ENCODE assay signal across 24 cellular contexts in the genomic region with DNA sequence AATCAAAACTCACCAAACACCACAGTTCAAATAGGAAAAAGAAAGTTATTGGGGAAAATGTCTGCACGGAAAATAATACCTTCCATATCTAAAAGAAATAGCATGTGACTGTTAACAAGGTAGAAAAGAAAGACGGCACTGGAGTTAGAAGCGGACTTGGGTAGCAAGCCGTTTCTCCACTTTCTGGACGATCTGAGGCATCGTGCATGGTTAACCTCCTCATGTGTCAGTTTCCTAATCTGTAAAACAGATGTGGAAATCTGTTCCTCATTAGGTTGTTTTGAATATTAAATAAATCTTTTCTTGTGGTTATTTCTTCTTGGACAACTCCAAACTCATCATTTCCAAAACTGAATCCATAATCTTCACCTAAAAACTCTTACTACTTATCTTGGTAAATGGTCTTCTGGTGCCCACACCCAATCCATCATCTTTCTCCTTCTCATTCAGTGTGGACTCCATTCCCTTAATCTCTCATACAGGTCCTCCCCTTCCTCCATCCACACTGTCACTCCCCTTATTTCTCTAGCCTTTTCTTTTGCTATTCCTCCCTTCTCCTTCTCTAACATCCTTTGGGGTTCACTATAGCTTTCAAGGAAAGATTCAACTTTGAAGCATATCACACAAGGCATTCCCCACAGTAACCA. TPM values are rescaled to one million over a fixed set of nuclear protein-coding genes. Genes with fewer than 3 reads are reported as not detected.
"Had no signal": no experiment of that assay in that cellular context is flagged by ENCODE, and none has a peak within 500 bp of the region (broad histone marks: within the 10 kb centered on the region; RNA-seq: fewer than 3 reads in every experiment).

No MANE protein-coding gene starts in this region.

- H3K27me3 ChIP-seq: esophagus muscularis mucosa, hepatocyte, sigmoid colon, thyroid gland, upper lobe of left lung, vagina had no signal

- H3K4me3 ChIP-seq: esophagus muscularis mucosa, hepatocyte, lung, mucosa of descending colon, psoas muscle, sigmoid colon, skin epidermis, thyroid gland, upper lobe of left lung, vagina had no signal

- H3K4me1 ChIP-seq: esophagus muscularis mucosa, psoas muscle, sigmoid colon, thyroid gland, upper lobe of left lung, vagina had no signal

- H3K27ac ChIP-seq: epithelial cell of prostate, esophagus muscularis mucosa, hepatocyte, neutrophil, psoas muscle, sigmoid colon, upper lobe of left lung, vagina had no signal

- H3K36me3 ChIP-seq: neutrophil, upper lobe of left lung, vagina had no signal

- H3K9me3 ChIP-seq: esophagus muscularis mucosa, mucosa of descending colon, neutrophil, psoas muscle, sigmoid colon, thyroid gland, upper lobe of left lung, vagina had no signal

- ATAC-seq: effector memory CD8-positive, alpha-beta T cell; left cardiac atrium; left ventricle myocardium superior; mucosa of descending colon; naive thymus-derived CD8-positive, alpha-beta T cell; psoas muscle had no signal

- DNase-seq: effector memory CD8-positive, alpha-beta T cell; head of caudate nucleus; kidney; left cardiac atrium; left ventricle myocardium superior; mesendoderm; mucosa of descending colon; naive thymus-derived CD8-positive, alpha-beta T cell; psoas muscle; retina; sigmoid colon; stimulated activated CD4-positive, alpha-beta T cell treated with anti-CD3 and anti-CD28 coated beads, Interleukin-12 subunit alpha, Interleukin-12 subunit beta, amount 100 ng/mL, for 4 hours; stimulated activated naive CD4-positive, alpha-beta T cell treated with Interleukin-2 at 50 U/mL for 16 hours; upper lobe of left lung had no signal

RNA-seq across cellular contexts. Expression of a gene that starts 53.5 kb away (rescaled TPM):
- total RNA-seq: hepatocyte; kidney; left ventricle myocardium superior; naive thymus-derived CD8-positive, alpha-beta T cell; osteoblast; psoas muscle; thyroid gland had no signal
- polyA plus RNA-seq: hepatocyte; naive thymus-derived CD8-positive, alpha-beta T cell; neural cell; sigmoid colon had no signal
